ENCODE assay signal across 8 cellular contexts in genomic region chr1:6743189-6744101, GRCh38. TPM values are rescaled to one million over a fixed set of nuclear protein-coding genes. Genes with fewer than 3 reads are reported as not detected.
A peak's percentile ranks its signal among the peaks of the same experiment; 100 is the strongest.
DNase-seq lines count a peak whose midpoint lies in the region; ATAC-seq, FAIRE-seq and TF ChIP-seq lines count a peak whose summit lies in the region.

No MANE protein-coding gene starts in this region.

- no peaks in the 10 kb centered on the region for H3K36me3 ChIP-seq in mesenchymal stem cell (ENCODE audit: control insufficient read depth in 1 of 2, insufficient read depth in 2 of 2, low read depth in 1 of 2, low read length in 2 of 2)

- DNase-seq in ACHN: peak; percentile 75
- peak; percentile 81 for DNase-seq in RWPE1 (ENCODE audit: low spot score)
- DNase-seq in dedifferentiated amniotic fluid mesenchymal stem cell (ENCODE audit: extremely low spot score): peak; percentile 83
- DNase-seq in mesenchymal stem cell: peak; percentile 68
- DNase-seq in urothelium cell line (ENCODE audit: low spot score): peak; percentile 63

- in situ Hi-C loops in ACHN (cut with HindIII; ENCODE audit: low pct_ligation_motif_present, low pct_unique_long_range_greater_than_20kb, low sequenced_read_pairs): no loop called here

- H3K9ac ChIP-seq in mesenchymal stem cell (ENCODE audit: low read length): peak overlapping the region; percentile 84

- H3K27ac ChIP-seq in RWPE1 (peak overlapping the region; percentile 99), mesenchymal stem cell (ENCODE audit: low read length, poor library complexity, severe bottlenecking) (peak overlapping the region; percentile 86)

- H4K8ac ChIP-seq in mesenchymal stem cell (ENCODE audit: low read length): no peak overlapping the region

- peak overlapping the region; percentile 18 for H4K91ac ChIP-seq in mesenchymal stem cell (ENCODE audit: low read length)

- no peak for FAIRE-seq in urothelium cell line (lab: Jason Lieb, UNC)

- H3K18ac ChIP-seq in mesenchymal stem cell (ENCODE audit: low read depth in 1 of 2, low read length in 2 of 2): peak overlapping the region in 1 of 2 experiments; percentile 85

- no peak for TF ChIP-seq CTCF in RWPE1 (conservative IDR thresholded peaks at IDR 0.05; ENCODE audit: low read depth)

- H3K4me2 ChIP-seq in mesenchymal stem cell (ENCODE audit: low read length, poor library complexity, severe bottlenecking): peak overlapping the region; percentile 4

- POLR2A ChIA-PET in RWPE1 (lab: Yijun Ruan, JAX; ENCODE audit: low non-redundant PET): no interaction called here

- 79% methylated on average over 19 of the region's 20 CpGs for WGBS in mesenchymal stem cell

- CTCF ChIA-PET in RWPE1 (lab: Yijun Ruan, JAX): interaction anchor here (0.5 kb wide), 1 partner anchor 377 kb away, joined by 6 read pairs; no protein-coding TSS in a partner anchor

- peaks cover 14% of the 10 kb centered on the region for H3K4me1 ChIP-seq in mesenchymal stem cell (ENCODE audit: control insufficient read depth, insufficient read depth, low read depth, low read length)

- H3K23ac ChIP-seq in mesenchymal stem cell (ENCODE audit: low read length in 2 of 2): peak overlapping the region in 1 of 2 experiments; percentile 31

- H2BK5ac ChIP-seq in mesenchymal stem cell (ENCODE audit: low read depth, low read length, poor library complexity, severe bottlenecking): no peak overlapping the region

- H2BK120ac ChIP-seq in mesenchymal stem cell (ENCODE audit: low read depth, low read length): no peak overlapping the region

- H2BK15ac ChIP-seq in mesenchymal stem cell (ENCODE audit: low read depth, poor library complexity, severe bottlenecking): no peak overlapping the region

- H2AFZ ChIP-seq in mesenchymal stem cell (ENCODE audit: low read depth, low read length): peak overlapping the region; percentile 89

- H3K4ac ChIP-seq in mesenchymal stem cell (ENCODE audit: low read depth in 1 of 2, low read length in 2 of 2): no peak overlapping the region

- no peaks in the 10 kb centered on the region for H3K79me1 ChIP-seq in mesenchymal stem cell (replicated peaks; ENCODE audit: low read length, poor library complexity, severe bottlenecking)

- peak overlapping the region in 1 of 2 experiments; percentile 40 for H3K4me3 ChIP-seq in mesenchymal stem cell (ENCODE audit: insufficient read depth in 1 of 2, low read depth in 1 of 2, low read length in 2 of 2)

- peak; percentile 40 for ATAC-seq in GM18867 (IDR thresholded peaks at IDR 0.05; ENCODE audit: unreplicated experiment)
- no peak for ATAC-seq in GM18873 (IDR thresholded peaks at IDR 0.05; ENCODE audit: low FRiP score, unreplicated experiment)
- no peak for ATAC-seq in GM19351 (IDR thresholded peaks at IDR 0.05; ENCODE audit: unreplicated experiment)

- H3K14ac ChIP-seq in mesenchymal stem cell (ENCODE audit: low read length in 2 of 2): no peak overlapping the region

- no peaks in the 10 kb centered on the region for H3K9me3 ChIP-seq in mesenchymal stem cell (ENCODE audit: control insufficient read depth, low read length)

- peaks cover 0 to 12% of the 10 kb centered on the region in 2 experiments for H3K27me3 ChIP-seq in mesenchymal stem cell (ENCODE audit: control insufficient read depth in 1 of 2, insufficient read depth in 1 of 2, low read length in 2 of 2)

- H2BK12ac ChIP-seq in mesenchymal stem cell (ENCODE audit: low read length in 2 of 2): peak overlapping the region in 1 of 2 experiments; percentile 80

- no peak overlapping the region for H2AK5ac ChIP-seq in mesenchymal stem cell (ENCODE audit: low read length, severe bottlenecking)

RNA-seq across cellular contexts. Expression of gene CAMTA1, which starts 41.8 kb away (rescaled TPM):
- polyA plus RNA-seq in mesenchymal stem cell (2013, experiment 1 of 2): 177 TPM
- 183 TPM for polyA plus RNA-seq in mesenchymal stem cell (2013, experiment 2 of 2)

RNA-seq across cellular contexts. Expression of gene DNAJC11, which starts 41.8 kb away (rescaled TPM):
- 39.1 TPM for polyA plus RNA-seq in mesenchymal stem cell (2013, experiment 1 of 2)
- 38.6 TPM for polyA plus RNA-seq in mesenchymal stem cell (2013, experiment 2 of 2)
